In the genomic region with DNA sequence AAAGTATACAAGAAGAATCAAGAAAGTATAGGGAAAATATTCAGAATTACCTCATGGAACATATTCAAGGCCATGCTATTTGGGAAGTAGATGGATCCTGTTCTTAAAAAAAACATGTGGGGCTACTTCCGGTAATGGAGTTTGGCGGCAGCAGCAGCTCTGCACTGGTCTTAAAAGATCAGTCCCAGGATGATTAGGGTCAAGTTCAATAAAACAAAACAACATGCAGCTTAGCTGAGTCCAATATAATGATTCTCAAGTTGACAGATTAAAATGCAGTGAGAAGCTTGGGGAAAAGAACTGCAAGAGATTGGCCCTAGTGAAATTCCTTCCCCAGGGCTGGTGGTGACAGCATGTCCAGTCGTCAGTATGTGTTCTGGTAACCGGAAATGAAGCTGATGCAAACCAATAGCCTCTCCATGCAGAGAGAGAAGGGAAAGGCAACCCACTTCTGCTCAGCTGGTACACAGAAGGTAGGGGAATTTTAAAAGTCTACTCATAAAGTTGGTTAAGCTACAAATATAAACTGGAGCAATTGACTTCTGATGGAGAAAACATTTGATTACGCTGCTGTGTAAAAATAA, we compare ENCODE assay signal across 21 cellular contexts.
A peak's percentile ranks its signal among the peaks of the same experiment; 100 is the strongest.
DNase-seq lines count a peak whose midpoint lies in the region; ATAC-seq, FAIRE-seq and TF ChIP-seq lines count a peak whose summit lies in the region.
"Had no signal": no experiment of that assay in that cellular context is flagged by ENCODE, and none has a peak within 500 bp of the region (broad histone marks: within the 10 kb centered on the region; RNA-seq: fewer than 3 reads in every experiment).

No MANE protein-coding gene starts in this region.

- no peaks in the 10 kb centered on the region for H3K9me3 Mint-ChIP-seq in endothelial cell (ENCODE audit: unreplicated experiment)
- no peaks in the 10 kb centered on the region for H3K9me3 Mint-ChIP-seq in neural progenitor cell

- BruUV-seq in mammary epithelial cell (replicated peaks; lab: Mats Ljungman, UMichigan) = no TSS peak

- H4K20me1 ChIP-seq in neural progenitor cell (ENCODE audit: low read depth) = no peaks in the 10 kb centered on the region
- H4K20me1 ChIP-seq in mammary epithelial cell (ENCODE audit: insufficient read depth, low read length) = no peaks in the 10 kb centered on the region

- no peaks in the 10 kb centered on the region for H3K4me1 ChIP-seq in neural progenitor cell
- H3K4me1 ChIP-seq in mammary epithelial cell (ENCODE audit: insufficient read depth, low read length) = no peaks in the 10 kb centered on the region
- H3K4me1 ChIP-seq: BE2C had no signal

- WGBS in mammary epithelial cell (ENCODE audit: low coverage, missing lambda C conversion rate) = 95% methylated on average over 5 of the region's 5 CpGs

- peaks cover 57% of the 10 kb centered on the region for H3K36me3 Mint-ChIP-seq in endothelial cell (ENCODE audit: low read depth, unreplicated experiment)
- peaks cover 15% of the 10 kb centered on the region for H3K36me3 Mint-ChIP-seq in neural progenitor cell

- peaks cover 27% of the 10 kb centered on the region for H3K4me1 Mint-ChIP-seq in endothelial cell (ENCODE audit: unreplicated experiment)
- H3K4me1 Mint-ChIP-seq in neural progenitor cell = peaks cover 18% of the 10 kb centered on the region

- H3K27me3 ChIP-seq in neural progenitor cell (no peaks in the 10 kb centered on the region), mammary epithelial cell (ENCODE audit: insufficient read depth, low read length) (no peaks in the 10 kb centered on the region)
- H3K27me3 ChIP-seq: BE2C had no signal

- H3K27ac ChIP-seq in neural progenitor cell = no peak overlapping the region
- H3K27ac ChIP-seq in mammary epithelial cell (ENCODE audit: insufficient read depth, low read depth, low read length) = no peak overlapping the region

- no peak overlapping the region for H3K4me3 Mint-ChIP-seq in endothelial cell (ENCODE audit: unreplicated experiment)
- no peak overlapping the region for H3K4me3 Mint-ChIP-seq in neural progenitor cell

- dilution Hi-C loops in mammary epithelial cell (cut with HindIII; ENCODE audit: low sequenced_read_pairs) = loop anchor here (5.0 kb wide), 1 partner anchor 100 kb away; no protein-coding TSS in a partner anchor

- H3F3A ChIP-seq in neural progenitor cell (ENCODE audit: low read depth) = no peaks in the 10 kb centered on the region

- peak; percentile 36 for FAIRE-seq in GM12892 (lab: Jason Lieb, UNC)
- FAIRE-seq: H1 had no signal

- H3K4me3 ChIP-seq in neural progenitor cell (no peak overlapping the region), mammary epithelial cell (replicated peaks in 1 of 3; ENCODE audit: insufficient read depth in 1 of 3, low read depth in 2 of 3, low read length in 3 of 3) (no peak overlapping the region)

- in situ Hi-C loops in mammary epithelial cell (cut with MboI; ENCODE audit: low sequenced_read_pairs in 2 of 2) = no loop called here

- TF ChIP-seq CTCF in endothelial cell (IDR thresholded peaks at IDR 0.05; ENCODE audit: unreplicated experiment) = no peak
- no peak for TF ChIP-seq CTCF in neural progenitor cell (IDR thresholded peaks at IDR 0.05)
- TF ChIP-seq CTCF in mammary epithelial cell (conservative IDR thresholded peaks at IDR 0.05 in 1 of 2, IDR thresholded peaks at IDR 0.05 in 1 of 2; ENCODE audit: extremely low read depth in 1 of 2, insufficient read depth in 1 of 2, low read depth in 1 of 2, low read length in 2 of 2) = no peak

- H3K27ac Mint-ChIP-seq in endothelial cell (ENCODE audit: unreplicated experiment) = peak overlapping the region; percentile 26
- peak overlapping the region; percentile 24 for H3K27ac Mint-ChIP-seq in neural progenitor cell

- H3K9ac ChIP-seq in neural progenitor cell (no peak overlapping the region), mammary epithelial cell (ENCODE audit: insufficient read depth, low read length) (no peak overlapping the region)

- no peak for DNase-seq in GM12892 (ENCODE audit: insufficient read length)
- peak; percentile 49 for DNase-seq in NCI-H82 treated with DMSO at 0.1 percent for 48 hours (lab: John Stamatoyannopoulos, UW; ENCODE audit: unreplicated experiment)
- DNase-seq in endothelial cell (ENCODE audit: low spot score) = no peak
- DNase-seq in neural progenitor cell (ENCODE audit: low spot score) = no peak
- no peak for DNase-seq in mammary epithelial cell
- DNase-seq in RKO (ENCODE audit: low spot score) = no peak
- DNase-seq in mesenteric fat pad (ENCODE audit: low spot score) = no peak
- DNase-seq: BE2C, COR-L47, DMS79, IMR-90, MV-4-11, NCI-H1694, NCI-H2081, NCI-H2171 treated with DMSO at 0.1 percent for 48 hours, NCI-H524 treated with DMSO at 0.1 percent for 48 hours, RPMI8226, SHP77 treated with DMSO at 0.1 percent for 48 hours had no signal

- TF ChIP-seq POLR2A in GM12892 (IDR thresholded peaks at IDR 0.05; ENCODE audit: low read depth, low read length) = no peak

- H3K4me2 ChIP-seq in neural progenitor cell = no peak overlapping the region
- no peak overlapping the region for H3K4me2 ChIP-seq in mammary epithelial cell (ENCODE audit: insufficient read depth, low read depth, low read length)

- H3K36me3 ChIP-seq in neural progenitor cell = no peaks in the 10 kb centered on the region
- H3K36me3 ChIP-seq in mammary epithelial cell (ENCODE audit: insufficient read depth, low read length) = no peaks in the 10 kb centered on the region

- ATAC-seq in HG03378 (IDR thresholded peaks at IDR 0.05; ENCODE audit: unreplicated experiment) = no peak
- ATAC-seq: HCT116 had no signal

- CTCF ChIA-PET in mammary epithelial cell (lab: Charles Lee; ENCODE audit: low non-redundant PET) = no interaction called here

- peaks cover 5% of the 10 kb centered on the region for H3K27me3 Mint-ChIP-seq in endothelial cell (ENCODE audit: unreplicated experiment)
- peaks cover 2% of the 10 kb centered on the region for H3K27me3 Mint-ChIP-seq in neural progenitor cell (ENCODE audit: insufficient read depth, low read depth)

- intact Hi-C loops in mammary epithelial cell (cut with micrococcal nuclease) = no loop called here

- H3K9me3 ChIP-seq in neural progenitor cell (ENCODE audit: low read depth) (no peaks in the 10 kb centered on the region), mammary epithelial cell (replicated peaks; ENCODE audit: insufficient read depth, low read length) (no peaks in the 10 kb centered on the region)
- H3K9me3 ChIP-seq: BE2C had no signal

- H2AFZ ChIP-seq in neural progenitor cell (replicated peaks) (no peak overlapping the region), mammary epithelial cell (ENCODE audit: low read depth, low read length) (no peak overlapping the region)

- no peaks in the 10 kb centered on the region for H3K79me2 ChIP-seq in neural progenitor cell (ENCODE audit: low read depth)
- H3K79me2 ChIP-seq in mammary epithelial cell (ENCODE audit: insufficient read depth, low read length) = no peaks in the 10 kb centered on the region
